In the genomic region with DNA sequence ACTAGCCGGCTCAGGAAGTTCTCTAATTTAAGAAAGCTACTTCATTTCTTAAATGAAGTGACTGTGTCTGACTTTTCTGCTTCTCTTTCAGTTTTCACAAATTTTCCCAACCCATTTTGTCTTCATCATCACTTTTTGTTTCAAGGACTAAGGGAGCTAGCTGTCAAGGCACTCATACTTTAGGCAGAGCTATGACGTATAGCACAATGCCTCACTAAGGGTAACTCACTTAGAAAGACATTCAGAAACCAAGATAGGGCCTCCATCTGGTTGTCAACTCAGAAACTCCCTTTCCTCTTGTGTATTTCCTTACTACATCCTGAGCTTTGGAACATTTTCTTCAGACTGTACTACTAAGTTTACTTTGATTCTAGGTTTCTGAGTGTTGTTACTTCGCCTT, we compare ENCODE assay signal across 27 cellular contexts.
DNase-seq lines count a peak whose midpoint lies in the region; ATAC-seq, FAIRE-seq and TF ChIP-seq lines count a peak whose summit lies in the region.
"Had no signal": no experiment of that assay in that cellular context is flagged by ENCODE, and none has a peak within 500 bp of the region (broad histone marks: within the 10 kb centered on the region; RNA-seq: fewer than 3 reads in every experiment).

No MANE protein-coding gene starts in this region.

- TF ChIP-seq POLR2A in heart left ventricle (IDR thresholded peaks at IDR 0.05) (no peak), A549 (IDR thresholded peaks at IDR 0.05; ENCODE audit: low read length) (no peak)

- no peaks in the 10 kb centered on the region for H3K79me1 ChIP-seq in H9 (ENCODE audit: insufficient read depth, low read depth, low read length, poor library complexity, severe bottlenecking)

- H3K36me3 ChIP-seq in heart left ventricle (no peaks in the 10 kb centered on the region), left ventricle myocardium inferior (no peaks in the 10 kb centered on the region), right atrium auricular region (no peaks in the 10 kb centered on the region)
- H3K36me3 ChIP-seq: BE2C, BLaER1 had no signal

- H4K20me1 ChIP-seq in H9 (ENCODE audit: control insufficient read depth, insufficient read depth, insufficient read length) = no peaks in the 10 kb centered on the region
- H4K20me1 ChIP-seq: BLaER1 had no signal

- no peak for DNase-seq in heart left ventricle
- no peak for DNase-seq in left ventricle myocardium superior
- no peak for DNase-seq in left ventricle myocardium inferior
- no peak for DNase-seq in right atrium auricular region (ENCODE audit: low spot score)
- no peak for DNase-seq in A549 (ENCODE audit: low read depth in 1 of 2, low spot score in 1 of 2)
- no peak for DNase-seq in H9
- DNase-seq: ACHN; BE2C; C1 segment of cervical spinal cord; CD4-positive, alpha-beta memory T cell; CD4-positive, CD25-positive, alpha-beta regulatory T cell; CD8-positive, alpha-beta memory T cell; COR-L47; DMS 273 treated with DMSO at 0.1 percent for 48 hours; DMS153; DMS53; DMS79; DND-41; EL; GDM1 had no signal

- H3K4me3 ChIP-seq in heart left ventricle (no peak overlapping the region), left ventricle myocardium inferior (no peak overlapping the region), right atrium auricular region (no peak overlapping the region), A549 (no peak overlapping the region)
- H3K4me3 ChIP-seq: BLaER1, GM12878 had no signal

- H3K4me2 ChIP-seq in A549 (no peak overlapping the region), H9 (ENCODE audit: insufficient read depth, insufficient read length, low read length) (no peak overlapping the region)
- H3K4me2 ChIP-seq: BLaER1 had no signal

- FAIRE-seq in A549 (lab: Jason Lieb, UNC) = no peak
- FAIRE-seq: GM12878, GM12892, GM18507, GM19239 had no signal

- TF ChIP-seq EP300 in A549 (IDR thresholded peaks at IDR 0.05) = no peak

- no peak overlapping the region for H2BK12ac ChIP-seq in H9 (ENCODE audit: insufficient read length, low read depth, low read length)

- no peak for TF ChIP-seq RAD21 in A549 (conservative IDR thresholded peaks at IDR 0.05 in 1 of 2, IDR thresholded peaks at IDR 0.05 in 1 of 2)

- peaks cover 0 to 5% (median 0%) of the 10 kb centered on the region in 12 donors for H3K9me3 ChIP-seq in heart left ventricle
- no peaks in the 10 kb centered on the region for H3K9me3 ChIP-seq in left ventricle myocardium inferior (replicated peaks)
- no peaks in the 10 kb centered on the region for H3K9me3 ChIP-seq in right atrium auricular region
- H3K9me3 ChIP-seq in A549 = no peaks in the 10 kb centered on the region
- no peaks in the 10 kb centered on the region for H3K9me3 ChIP-seq in H9 (ENCODE audit: control insufficient read depth, low read depth, low read length)
- H3K9me3 ChIP-seq: BE2C, BLaER1 had no signal

- no peak overlapping the region for H3K56ac ChIP-seq in H9 (ENCODE audit: insufficient read length, low read depth, low read length)

- WGBS in heart left ventricle, 4 donors = 39 to 49% (median 43%) methylated on average over 3 of the region's 3 CpGs
- 8% methylated on average over 3 of the region's 3 CpGs for WGBS in A549 (ENCODE audit: missing lambda C conversion rate)
- WGBS in H9 (ENCODE audit: extremely low coverage, insufficient read length, low lambda C conversion rate) = no CpG with 5 or more reads among the region's 3 CpGs

- intact Hi-C loops in heart left ventricle (cut with DNase I) (no loop called here), left ventricle myocardium superior (cut with micrococcal nuclease) (no loop called here), left ventricle myocardium inferior (cut with micrococcal nuclease) (loop anchor here (2.0 kb wide), 1 partner anchor 60 kb away; no protein-coding TSS in a partner anchor)

- H3K9ac ChIP-seq in H9 (ENCODE audit: extremely low read depth, insufficient read length, low read length) = no peak overlapping the region
- H3K9ac ChIP-seq: BLaER1 had no signal

- TF ChIP-seq CTCF in heart left ventricle (IDR thresholded peaks at IDR 0.05) (no peak), left ventricle myocardium inferior (IDR thresholded peaks at IDR 0.05; ENCODE audit: borderline replicate concordance) (no peak), right atrium auricular region (IDR thresholded peaks at IDR 0.05) (no peak), A549 (IDR thresholded peaks at IDR 0.05) (no peak), H9 (conservative IDR thresholded peaks at IDR 0.05) (no peak)

- no peak overlapping the region for H2BK20ac ChIP-seq in H9 (ENCODE audit: low read depth, low read length, poor library complexity, severe bottlenecking)

- H3K9me3 Mint-ChIP-seq in H9 = no peaks in the 10 kb centered on the region

- H3K4me1 ChIP-seq in heart left ventricle (no peaks in the 10 kb centered on the region), left ventricle myocardium inferior (no peaks in the 10 kb centered on the region), right atrium auricular region (no peaks in the 10 kb centered on the region), A549 (no peaks in the 10 kb centered on the region), H9 (ENCODE audit: insufficient read depth, low read length) (no peaks in the 10 kb centered on the region)
- H3K4me1 ChIP-seq: BE2C, BLaER1 had no signal

- H3K14ac ChIP-seq in H9 (ENCODE audit: insufficient read depth, low read length) = no peak overlapping the region

- no peak overlapping the region for H3K4me3 Mint-ChIP-seq in H9
- H3K4me3 Mint-ChIP-seq: CD14-positive monocyte; CD4-positive, alpha-beta memory T cell; CD4-positive, CD25-positive, alpha-beta regulatory T cell; CD8-positive, alpha-beta memory T cell had no signal

- H4K5ac ChIP-seq in H9 (ENCODE audit: insufficient read length, low read depth, low read length) = no peak overlapping the region

- H3K79me2 ChIP-seq in H9 (ENCODE audit: insufficient read depth, low read length) = no peaks in the 10 kb centered on the region

- H3K27me3 Mint-ChIP-seq in H9 (ENCODE audit: low read depth) = no peaks in the 10 kb centered on the region
- H3K27me3 Mint-ChIP-seq: CD4-positive, alpha-beta memory T cell; CD4-positive, CD25-positive, alpha-beta regulatory T cell; CD8-positive, alpha-beta memory T cell had no signal

- peaks cover 0 to 4% of the 10 kb centered on the region in 2 experiments; a peak in 1 of 4 replicates for H3K4me1 Mint-ChIP-seq in H9
- H3K4me1 Mint-ChIP-seq: CD14-positive monocyte; CD4-positive, alpha-beta memory T cell; CD4-positive, CD25-positive, alpha-beta regulatory T cell; CD8-positive, alpha-beta memory T cell had no signal

- H2AK5ac ChIP-seq in H9 (ENCODE audit: insufficient read length, low read length) = no peak overlapping the region

- no peak overlapping the region for H2BK120ac ChIP-seq in H9 (ENCODE audit: low read depth, low read length, poor library complexity, severe bottlenecking)

- H4K8ac ChIP-seq in H9 (replicated peaks; ENCODE audit: insufficient read length, low read depth, low read length) = no peak overlapping the region

- H3K4ac ChIP-seq in H9 (ENCODE audit: low read depth, low read length) = no peak overlapping the region

- no peak overlapping the region for H3K18ac ChIP-seq in H9 (ENCODE audit: insufficient read length, low read depth, low read length)

- H3K27ac ChIP-seq in heart left ventricle (peak overlapping the region in 6 of 12 donors; percentile 4 to 62 (median 38)), left ventricle myocardium inferior (replicated peaks) (peak overlapping the region; percentile 33), right atrium auricular region (peak overlapping the region in 1 of 2 donors; percentile 18), A549 (no peak overlapping the region), H9 (ENCODE audit: insufficient read length, low read depth, low read length) (no peak overlapping the region)
- H3K27ac ChIP-seq: 22Rv1, BLaER1 had no signal

- peak in 3 of 4 donors; percentile 20 to 50 (median 41) for ATAC-seq in heart left ventricle
- no peak for ATAC-seq in left ventricle myocardium superior
- ATAC-seq in A549 = no peak
- ATAC-seq: GM12878 had no signal

- no peak overlapping the region for H4K91ac ChIP-seq in H9 (ENCODE audit: insufficient read length, low read depth, low read length)

- CTCF ChIA-PET in A549 (lab: Yijun Ruan, JAX) = interaction anchor here (1.4 kb wide), 1 partner anchor 43 kb away, joined by 3 read pairs; no protein-coding TSS in a partner anchor

- H3T11ph ChIP-seq in H9 (ENCODE audit: low read length) = no peak overlapping the region

- H3K27ac Mint-ChIP-seq in H9 = no peak overlapping the region
- H3K27ac Mint-ChIP-seq: CD14-positive monocyte; CD4-positive, alpha-beta memory T cell; CD4-positive, CD25-positive, alpha-beta regulatory T cell; CD8-positive, alpha-beta memory T cell had no signal

- POLR2A ChIA-PET in A549 (lab: Yijun Ruan, JAX) = no interaction called here

- H2BK15ac ChIP-seq in H9 (ENCODE audit: low read depth, low read length) = no peak overlapping the region

- H3K23me2 ChIP-seq in H9 (ENCODE audit: insufficient read length, low read depth, low read length, poor library complexity, severe bottlenecking) = no peaks in the 10 kb centered on the region

- H3K36me3 Mint-ChIP-seq in H9 (ENCODE audit: insufficient read depth in 1 of 3, low read depth in 3 of 3) = no peaks in the 10 kb centered on the region
- H3K36me3 Mint-ChIP-seq: CD14-positive monocyte; CD4-positive, alpha-beta memory T cell; CD4-positive, CD25-positive, alpha-beta regulatory T cell; CD8-positive, alpha-beta memory T cell had no signal

- H3K27me3 ChIP-seq in heart left ventricle (no peaks in the 10 kb centered on the region), left ventricle myocardium inferior (ENCODE audit: low read depth) (no peaks in the 10 kb centered on the region), right atrium auricular region (no peaks in the 10 kb centered on the region), H9 (ENCODE audit: insufficient read depth, low read length) (no peaks in the 10 kb centered on the region)
- H3K27me3 ChIP-seq: BE2C, BLaER1 had no signal

- no peak overlapping the region for H2BK5ac ChIP-seq in H9 (ENCODE audit: insufficient read length, low read length)

- H3K23ac ChIP-seq in H9 (ENCODE audit: insufficient read length, low read depth, low read length) = no peak overlapping the region

- H2AFZ ChIP-seq in H9 (ENCODE audit: low read length) = no peak overlapping the region

TF ChIP-seq in A549, 52 proteins besides CTCF, POLR2A, EP300 and RAD21:
- TF ChIP-seq MAFK (IDR thresholded peaks at IDR 0.05; ENCODE audit: partially characterized antibody) (peak; percentile 38), GATA3 (IDR thresholded peaks at IDR 0.05; ENCODE audit: borderline replicate concordance) (no peak)

Comparison
In these comparisons a context has a peak if more than half of its experiments do, and no peak if none do; other contexts are left out.
1. ATAC-seq: peak in heart left ventricle (3 of 4); none in left ventricle myocardium superior (single experiment) and A549 (0 of 2).